7 cellular contexts compared by ENCODE assay signal in the genomic region with DNA sequence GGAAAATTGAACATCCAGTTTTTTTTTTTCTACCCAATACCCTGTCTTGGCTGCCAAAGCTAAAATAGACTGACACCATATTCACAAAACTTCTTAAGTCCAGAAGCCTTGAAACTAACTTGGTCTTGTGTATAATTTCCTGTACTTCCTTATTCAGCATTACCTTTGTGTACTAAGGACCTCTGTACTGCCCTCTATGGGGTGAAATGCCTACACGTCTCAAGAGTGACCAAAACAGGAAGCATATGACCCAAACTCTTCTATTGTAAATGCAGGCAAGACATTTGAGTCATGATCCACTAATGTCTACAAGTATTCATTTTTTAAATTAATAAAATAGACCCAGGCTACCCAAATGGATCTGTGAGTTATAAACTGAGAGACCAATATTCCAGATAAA. TPM values are rescaled to one million over a fixed set of nuclear protein-coding genes. Genes with fewer than 3 reads are reported as not detected.
A peak's percentile ranks its signal among the peaks of the same experiment; 100 is the strongest.
DNase-seq lines count a peak whose midpoint lies in the region; ATAC-seq lines count a peak whose summit lies in the region.

No MANE protein-coding gene starts in this region.

- ATAC-seq in GM18868 (IDR thresholded peaks at IDR 0.05; ENCODE audit: unreplicated experiment): peak; percentile 97
- ATAC-seq in HG03280 (IDR thresholded peaks at IDR 0.05; ENCODE audit: unreplicated experiment): peak; percentile 98
- peak; percentile 91 for ATAC-seq in left colon

- intact Hi-C loops in left colon (cut with DNase I, micrococcal nuclease): no loop called here

- peak; percentile 69 for DNase-seq in SKM-1 treated with dmso at 0.1 percent for 144 hours (lab: John Stamatoyannopoulos, UW; ENCODE audit: unreplicated experiment)
- DNase-seq in left colon: peak in 1 of 2 donors; percentile 5
- no peak for DNase-seq in NCI-H2029 treated with DMSO at 0.1 percent for 48 hours (lab: John Stamatoyannopoulos, UW)
- no peak for DNase-seq in NCI-H526 treated with DMSO at 0.1 percent for 48 hours (lab: John Stamatoyannopoulos, UW)
- DNase-seq in ecto neural progenitor cell (ENCODE audit: low spot score): no peak

RNA-seq across cellular contexts. Expression of a gene that starts 50.4 kb away (rescaled TPM):
- total RNA-seq in left colon: under 1 TPM; 0.18 to 0.47 TPM
